12 cellular contexts compared by ENCODE assay signal in genomic region chr4:21879187-21879586, GRCh38.
DNase-seq lines count a peak whose midpoint lies in the region; ATAC-seq, FAIRE-seq and TF ChIP-seq lines count a peak whose summit lies in the region.
"Had no signal": no experiment of that assay in that cellular context is flagged by ENCODE, and none has a peak within 500 bp of the region (broad histone marks: within the 10 kb centered on the region; RNA-seq: fewer than 3 reads in every experiment).

No MANE protein-coding gene starts in this region.

- no peak overlapping the region for H3K27ac Mint-ChIP-seq in activated naive CD4-positive, alpha-beta T cell treated with anti-CD3 and anti-CD28 coated beads, Interleukin-2, amount 50 U/mL, for 72 hours
- H3K27ac Mint-ChIP-seq: activated naive CD8-positive, alpha-beta T cell treated with anti-CD3 and anti-CD28 coated beads, Interleukin-2, amount 50 U/mL, for 24 hours; effector memory CD8-positive, alpha-beta T cell; stimulated activated memory B cell treated with anti-CD40 and anti-IgM and Interleukin-4, amounts not matched to agents 10 μg/mL and 1 μg/mL and 100 μg/mL, for 72 hours had no signal

- H4K8ac ChIP-seq in H1 (ENCODE audit: extremely low read depth, insufficient read depth, low read length), result no peak overlapping the region

- H3K4me3 ChIP-seq in NB4 (ENCODE audit: low read depth, low read length) (no peak overlapping the region), H1 (ENCODE audit: extremely low read depth in 1 of 4, insufficient read depth in 2 of 4, low read depth in 3 of 4, low read length in 4 of 4) (no peak overlapping the region), osteoblast (ENCODE audit: insufficient read depth, low read length) (no peak overlapping the region)

- H3K36me3 Mint-ChIP-seq in activated naive CD4-positive, alpha-beta T cell treated with anti-CD3 and anti-CD28 coated beads, Interleukin-2, amount 50 U/mL, for 72 hours, result no peaks in the 10 kb centered on the region
- H3K36me3 Mint-ChIP-seq: stimulated activated memory B cell treated with anti-CD40 and anti-IgM and Interleukin-4, amounts not matched to agents 10 μg/mL and 1 μg/mL and 100 μg/mL, for 72 hours had no signal

- no peak for TF ChIP-seq POLR2A in NB4 (IDR thresholded peaks at IDR 0.05; ENCODE audit: extremely low read depth, insufficient read length)
- TF ChIP-seq POLR2A in H1 (IDR thresholded peaks at IDR 0.05; ENCODE audit: control extremely low read depth in 1 of 2, low read depth in 2 of 2, low read length in 2 of 2), result no peak

- TF ChIP-seq CTCF in NB4 (IDR thresholded peaks at IDR 0.05; ENCODE audit: low read depth, low read length), result no peak
- TF ChIP-seq CTCF in H1 (IDR thresholded peaks at IDR 0.05; ENCODE audit: control extremely low read depth in 1 of 3, insufficient read depth in 1 of 3, low read depth in 1 of 3, low read length in 3 of 3), result peak; percentile 47 to 73 (median 70)
- peak; percentile 58 for TF ChIP-seq CTCF in osteoblast (IDR thresholded peaks at IDR 0.05; ENCODE audit: extremely low read depth, low read depth, low read length)

- H3K18ac ChIP-seq in H1 (ENCODE audit: extremely low read depth, low read length), result no peak overlapping the region

- H3K9me3 ChIP-seq in H1 (ENCODE audit: insufficient read depth in 2 of 2, low read depth in 1 of 2, low read length in 1 of 2) (no peaks in the 10 kb centered on the region), osteoblast (ENCODE audit: low read depth, low read length) (no peaks in the 10 kb centered on the region)

- H3K4ac ChIP-seq in H1 (replicated peaks; ENCODE audit: insufficient read length, low read depth, low read length), result no peak overlapping the region

- H4K5ac ChIP-seq in H1 (ENCODE audit: insufficient read length, low read depth, low read length), result no peak overlapping the region

- H2BK120ac ChIP-seq in H1 (replicated peaks; ENCODE audit: low read depth, low read length), result no peak overlapping the region

- no peak overlapping the region for H2BK5ac ChIP-seq in H1 (ENCODE audit: low read depth, low read length)

- H4K91ac ChIP-seq in H1 (replicated peaks; ENCODE audit: insufficient read length, low read length), result no peak overlapping the region

- H2AFZ ChIP-seq in H1 (ENCODE audit: low read length) (no peak overlapping the region), osteoblast (ENCODE audit: low read length) (no peak overlapping the region)

- peak; percentile 39 to 57 for ATAC-seq in activated naive CD4-positive, alpha-beta T cell treated with anti-CD3 and anti-CD28 coated beads, Interleukin-2, amount 50 U/mL, for 72 hours
- no peak for ATAC-seq in HG03442 (IDR thresholded peaks at IDR 0.05; ENCODE audit: unreplicated experiment)
- no peak for ATAC-seq in sciatic nerve
- no peak for ATAC-seq in HG03565 (IDR thresholded peaks at IDR 0.05; ENCODE audit: unreplicated experiment)
- ATAC-seq: activated naive CD8-positive, alpha-beta T cell treated with anti-CD3 and anti-CD28 coated beads, Interleukin-2, amount 50 U/mL, for 24 hours; effector memory CD8-positive, alpha-beta T cell; stimulated activated memory B cell treated with anti-CD40 and anti-IgM and Interleukin-4, amounts not matched to agents 10 μg/mL and 1 μg/mL and 100 μg/mL, for 72 hours had no signal

- no peak overlapping the region for H2BK15ac ChIP-seq in H1 (ENCODE audit: low read length)

- H3K23me2 ChIP-seq in H1 (ENCODE audit: low read depth, low read length), result no peaks in the 10 kb centered on the region

- H2AK5ac ChIP-seq in H1 (ENCODE audit: low read depth, low read length), result no peak overlapping the region

- H3K9me3 Mint-ChIP-seq in activated naive CD4-positive, alpha-beta T cell treated with anti-CD3 and anti-CD28 coated beads, Interleukin-2, amount 50 U/mL, for 72 hours, result peaks cover 0 to 3% of the 10 kb centered on the region in 2 donors
- H3K9me3 Mint-ChIP-seq: activated naive CD8-positive, alpha-beta T cell treated with anti-CD3 and anti-CD28 coated beads, Interleukin-2, amount 50 U/mL, for 24 hours; stimulated activated memory B cell treated with anti-CD40 and anti-IgM and Interleukin-4, amounts not matched to agents 10 μg/mL and 1 μg/mL and 100 μg/mL, for 72 hours had no signal

- H3K14ac ChIP-seq in H1 (ENCODE audit: insufficient read length), result no peak overlapping the region

- POLR2A ChIA-PET in H1 (lab: Charles Lee; ENCODE audit: partially characterized antibody), result no interaction called here

- H3K27me3 ChIP-seq in H1 (replicated peaks in 1 of 4; ENCODE audit: control insufficient read depth in 3 of 4, extremely low read depth in 1 of 4, insufficient read depth in 3 of 4, low read length in 3 of 4), result no peaks in the 10 kb centered on the region
- H3K27me3 ChIP-seq in osteoblast (ENCODE audit: insufficient read depth, low read length), result no peaks in the 10 kb centered on the region

- H3K9ac ChIP-seq in H1 (replicated peaks in 1 of 4; ENCODE audit: extremely low read depth in 1 of 4, low read depth in 3 of 4, low read length in 3 of 4), result no peak overlapping the region

- no peaks in the 10 kb centered on the region for H3K4me1 ChIP-seq in H1 (replicated peaks in 1 of 4; ENCODE audit: control insufficient read depth in 3 of 4, insufficient read depth in 4 of 4, low read length in 3 of 4)
- peaks cover 2% of the 10 kb centered on the region for H3K4me1 ChIP-seq in osteoblast (ENCODE audit: insufficient read depth, low read length)

- H3K27ac ChIP-seq in H1 (ENCODE audit: low read depth, low read length) (no peak overlapping the region), osteoblast (ENCODE audit: low read depth, low read length) (no peak overlapping the region)

- H3K36me3 ChIP-seq in H1 (ENCODE audit: control insufficient read depth in 2 of 4, insufficient read depth in 4 of 4, low read length in 3 of 4) (no peaks in the 10 kb centered on the region), osteoblast (ENCODE audit: insufficient read depth, low read length) (no peaks in the 10 kb centered on the region)

- H3K79me2 ChIP-seq in H1 (ENCODE audit: control insufficient read depth in 1 of 2, insufficient read depth in 2 of 2, low read length in 2 of 2), result no peaks in the 10 kb centered on the region
- H3K79me2 ChIP-seq in osteoblast (ENCODE audit: insufficient read depth, low read length), result no peaks in the 10 kb centered on the region

- H2BK20ac ChIP-seq in H1 (ENCODE audit: low read length), result no peak overlapping the region

- H3K23ac ChIP-seq in H1 (ENCODE audit: insufficient read length), result no peak overlapping the region

- CTCF ChIA-PET in H1 (lab: Charles Lee; ENCODE audit: partially characterized antibody), result interaction anchor here (0.7 to 1.7 kb wide), 11 partner anchors 13 to 478 kb away, joined by 3 to 6 read pairs (median 3); no protein-coding TSS in a partner anchor

- H2BK12ac ChIP-seq in H1 (ENCODE audit: low read depth, low read length), result no peak overlapping the region

- intact Hi-C loops in sciatic nerve (cut with DNase I), result no loop called here

- H3K79me1 ChIP-seq in H1 (ENCODE audit: low read depth, low read length), result no peaks in the 10 kb centered on the region

- H3K4me2 ChIP-seq in H1 (ENCODE audit: insufficient read depth in 1 of 2, low read depth in 2 of 2, low read length in 2 of 2) (no peak overlapping the region), osteoblast (ENCODE audit: insufficient read depth, low read length) (peak overlapping the region; percentile 39)

- peak; percentile 49 to 53 for TF ChIP-seq RAD21 in H1 (IDR thresholded peaks at IDR 0.05 in 1 of 2, conservative IDR thresholded peaks at IDR 0.05 in 1 of 2; ENCODE audit: low read depth in 2 of 2, low read length in 2 of 2)

- H4K20me1 ChIP-seq in H1 (replicated peaks in 1 of 2; ENCODE audit: control insufficient read depth in 1 of 2, insufficient read depth in 2 of 2, low read length in 2 of 2), result no peaks in the 10 kb centered on the region
- no peaks in the 10 kb centered on the region for H4K20me1 ChIP-seq in osteoblast (ENCODE audit: insufficient read depth, low read length)

- FAIRE-seq in H1 (lab: Jason Lieb, UNC), result peak; percentile 72

- no peak overlapping the region for H3K56ac ChIP-seq in H1 (replicated peaks; ENCODE audit: insufficient read length, low read depth, low read length)

- TF ChIP-seq EP300 in H1 (IDR thresholded peaks at IDR 0.05; ENCODE audit: borderline replicate concordance in 1 of 2, low read depth in 2 of 2, low read length in 2 of 2), result no peak

- no peak for DNase-seq in activated naive CD4-positive, alpha-beta T cell treated with anti-CD3 and anti-CD28 coated beads, Interleukin-2, amount 50 U/mL, for 72 hours (ENCODE audit: low spot score in 2 of 2)
- DNase-seq in activated naive CD4-positive, alpha-beta T cell treated with anti-CD3 and anti-CD28 coated beads, Interleukin-2, amount 50 U/mL, for 16 hours, result no peak
- peak; percentile 15 for DNase-seq in NB4 (ENCODE audit: low read depth)
- DNase-seq in H1 (ENCODE audit: low read depth in 1 of 2, low spot score in 2 of 2), result peak; percentile 33 to 53
- DNase-seq in osteoblast (ENCODE audit: insufficient read length, low spot score, missing footprints), result peak; percentile 52
- no peak for DNase-seq in sciatic nerve (ENCODE audit: low spot score)
- DNase-seq: activated naive CD8-positive, alpha-beta T cell treated with anti-CD3 and anti-CD28 coated beads, Interleukin-2, amount 50 U/mL, for 24 hours; effector memory CD8-positive, alpha-beta T cell; NCI-H1092 had no signal

- 82% methylated on average over 3 of the region's 3 CpGs; no CpG with 5 or more reads in 1 of the 2 experiments for WGBS in H1 (ENCODE audit: extremely low coverage in 1 of 2, insufficient coverage in 1 of 2, insufficient read length in 1 of 2, insufficient replicate concordance in 2 of 2, low coverage in 1 of 2, low lambda C conversion rate in 2 of 2, missing lambda C conversion rate in 1 of 2), 2 experiments

TF ChIP-seq in H1, 55 proteins besides CTCF, POLR2A, EP300 and RAD21:
- TF ChIP-seq YY1 (IDR thresholded peaks at IDR 0.05; ENCODE audit: low read depth, low read length) (0 out of 2 replicates have a peak, but pooled peaks have one; percentile 16), JUND (IDR thresholded peaks at IDR 0.05; ENCODE audit: low read length) (peak; percentile 73), GTF2F1 (IDR thresholded peaks at IDR 0.05; ENCODE audit: borderline replicate concordance, low read depth, low read length) (no peak)
TF ChIP-seq in H1: peak in this region for 2.

Comparison
In these comparisons a context has a peak if more than half of its experiments do, and no peak if none do; other contexts are left out.
1. ATAC-seq: peak in activated naive CD4-positive, alpha-beta T cell treated with anti-CD3 and anti-CD28 coated beads, Interleukin-2, amount 50 U/mL, for 72 hours (2 of 2); none in HG03442 (single experiment), sciatic nerve (single experiment) and HG03565 (single experiment).
2. DNase-seq: peak in NB4 (single experiment), H1 (2 of 2) and osteoblast (single experiment); none in activated naive CD4-positive, alpha-beta T cell treated with anti-CD3 and anti-CD28 coated beads, Interleukin-2, amount 50 U/mL, for 72 hours (0 of 2), activated naive CD4-positive, alpha-beta T cell treated with anti-CD3 and anti-CD28 coated beads, Interleukin-2, amount 50 U/mL, for 16 hours (single experiment) and sciatic nerve (single experiment).